Comparison of ENCODE assay signal across 16 cellular contexts in the genomic region with DNA sequence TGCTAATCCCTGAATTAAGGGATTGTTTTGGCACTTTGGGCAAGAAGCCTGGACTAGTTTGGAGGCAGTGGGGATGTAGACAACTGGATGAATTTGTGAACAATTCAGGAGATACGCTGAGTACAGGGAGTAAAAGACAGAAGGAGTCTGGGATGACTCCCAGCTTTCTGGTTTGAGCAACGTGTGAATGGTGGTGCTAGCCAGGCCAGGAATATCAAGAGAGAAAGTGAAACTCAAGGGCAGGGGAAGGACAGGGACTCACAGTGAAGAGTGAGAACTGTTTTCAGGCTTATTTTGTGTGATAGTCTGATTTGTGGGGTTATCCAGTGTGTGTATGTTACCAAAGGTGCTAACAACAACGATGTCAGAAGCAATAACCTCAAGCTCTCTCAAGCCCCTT. TPM values are rescaled to one million over a fixed set of nuclear protein-coding genes. Genes with fewer than 3 reads are reported as not detected.
DNase-seq lines count a peak whose midpoint lies in the region; ATAC-seq and TF ChIP-seq lines count a peak whose summit lies in the region.
"Had no signal": no experiment of that assay in that cellular context is flagged by ENCODE, and none has a peak within 500 bp of the region (broad histone marks: within the 10 kb centered on the region; RNA-seq: fewer than 3 reads in every experiment).

No MANE protein-coding gene starts in this region.

- H3K36me3 Mint-ChIP-seq in glutamatergic neuron (ENCODE audit: unreplicated experiment), result no peaks in the 10 kb centered on the region
- H3K36me3 Mint-ChIP-seq: activated naive CD4-positive, alpha-beta T cell treated with anti-CD3 and anti-CD28 coated beads, Interleukin-2, amount 10 ng/mL, durations not matched to agents 7 days and 5 days had no signal

- no peak overlapping the region for H3K4me3 Mint-ChIP-seq in glutamatergic neuron (ENCODE audit: unreplicated experiment)
- H3K4me3 Mint-ChIP-seq: activated CD4-positive, alpha-beta T cell treated with anti-CD3 and anti-CD28 coated beads, Interleukin-2, amount 10 ng/mL, durations not matched to agents 24 days and 14 days; activated naive CD4-positive, alpha-beta T cell treated with anti-CD3 and anti-CD28 coated beads, Interleukin-2, amount 10 ng/mL, durations not matched to agents 7 days and 5 days; CD4-positive, alpha-beta T cell had no signal

- no peaks in the 10 kb centered on the region for H3K9me2 ChIP-seq in SK-N-SH

- WGBS in heart left ventricle, 4 donors, result 24 to 34% (median 29%) methylated on average over 3 of the region's 3 CpGs
- WGBS in SK-N-SH (ENCODE audit: low lambda C conversion rate), result 20% methylated on average over 3 of the region's 3 CpGs
- WGBS in upper lobe of left lung, 2 donors, result 26 to 34% methylated on average over 3 of the region's 3 CpGs

- peaks cover 4% of the 10 kb centered on the region for H3F3A ChIP-seq in SK-N-SH (replicated peaks; ENCODE audit: insufficient read depth)

- peaks cover 1% of the 10 kb centered on the region for H3K9me3 Mint-ChIP-seq in glutamatergic neuron (ENCODE audit: unreplicated experiment)
- H3K9me3 Mint-ChIP-seq: activated CD4-positive, alpha-beta T cell treated with anti-CD3 and anti-CD28 coated beads, Interleukin-2, amount 10 ng/mL, durations not matched to agents 24 days and 14 days; activated naive CD4-positive, alpha-beta T cell treated with anti-CD3 and anti-CD28 coated beads, Interleukin-2, amount 10 ng/mL, durations not matched to agents 7 days and 5 days; CD4-positive, alpha-beta T cell had no signal

- peak overlapping the region; percentile 45 for H3K27ac Mint-ChIP-seq in glutamatergic neuron (ENCODE audit: unreplicated experiment)
- H3K27ac Mint-ChIP-seq: activated CD4-positive, alpha-beta T cell treated with anti-CD3 and anti-CD28 coated beads, Interleukin-2, amount 10 ng/mL, durations not matched to agents 24 days and 14 days; activated naive CD4-positive, alpha-beta T cell treated with anti-CD3 and anti-CD28 coated beads, Interleukin-2, amount 10 ng/mL, durations not matched to agents 7 days and 5 days; CD4-positive, alpha-beta T cell had no signal

- no peaks in the 10 kb centered on the region for H3K4me1 Mint-ChIP-seq in glutamatergic neuron (ENCODE audit: low read depth, unreplicated experiment)

- CTCF ChIA-PET in SK-N-SH (lab: Yijun Ruan, JAX), result interaction anchor here (0.6 to 27.5 kb wide), 44 partner anchors 11 to 734 kb away, joined by 3 to 751 read pairs (median 7); a partner anchor contains a TSS

- no peaks in the 10 kb centered on the region for H3K9me3 ChIP-seq in heart left ventricle
- H3K9me3 ChIP-seq in SK-N-SH, result no peaks in the 10 kb centered on the region
- no peaks in the 10 kb centered on the region for H3K9me3 ChIP-seq in upper lobe of left lung
- H3K9me3 ChIP-seq in left lung, result no peaks in the 10 kb centered on the region
- H3K9me3 ChIP-seq: esophagus muscularis mucosa had no signal

- no peaks in the 10 kb centered on the region for H3K79me2 ChIP-seq in SK-N-SH (ENCODE audit: insufficient read depth)

- H3K27me3 Mint-ChIP-seq in glutamatergic neuron (ENCODE audit: unreplicated experiment), result no peaks in the 10 kb centered on the region

- TF ChIP-seq CTCF in heart left ventricle (IDR thresholded peaks at IDR 0.05) (no peak), SK-N-SH (IDR thresholded peaks at IDR 0.05) (no peak), glutamatergic neuron (IDR thresholded peaks at IDR 0.05; ENCODE audit: partially characterized antibody, unreplicated experiment) (no peak), upper lobe of left lung (IDR thresholded peaks at IDR 0.05) (no peak), left lung (IDR thresholded peaks at IDR 0.05) (no peak)

- H3K36me3 ChIP-seq in heart left ventricle (no peaks in the 10 kb centered on the region), SK-N-SH (replicated peaks in 1 of 2; ENCODE audit: control insufficient read depth in 1 of 2, insufficient read depth in 2 of 2, low read length in 1 of 2) (no peaks in the 10 kb centered on the region), upper lobe of left lung (no peaks in the 10 kb centered on the region), left lung (no peaks in the 10 kb centered on the region)
- H3K36me3 ChIP-seq: brain microvascular endothelial cell, esophagus muscularis mucosa had no signal

- POLR2A ChIA-PET in SK-N-SH (lab: Yijun Ruan, JAX), result interaction anchor here (1.3 to 1.4 kb wide), 2 partner anchors 70 to 117 kb away, joined by 4 to 5 read pairs; no protein-coding TSS in a partner anchor

- peaks cover 0 to 30% (median 12%) of the 10 kb centered on the region in 12 donors for H3K4me1 ChIP-seq in heart left ventricle
- peaks cover 0 to 17% of the 10 kb centered on the region in 2 experiments; a peak in 1 of 4 replicates for H3K4me1 ChIP-seq in SK-N-SH (ENCODE audit: control insufficient read depth in 1 of 2, insufficient read depth in 2 of 2, low read depth in 1 of 2, low read length in 1 of 2)
- H3K4me1 ChIP-seq in upper lobe of left lung, result peaks cover 27 to 46% (median 41%) of the 10 kb centered on the region in 4 donors
- H3K4me1 ChIP-seq in left lung, result peaks cover 14 to 39% of the 10 kb centered on the region in 2 donors

- peak overlapping the region; percentile 60 for H3K4me2 ChIP-seq in SK-N-SH

- peak overlapping the region; percentile 73; the same call in 1 of the 2 replicates for H2AFZ ChIP-seq in SK-N-SH (ENCODE audit: low read depth)

- intact Hi-C loops in Right ventricle myocardium inferior (cut with DNase I) (no loop called here), heart left ventricle (cut with DNase I) (loop anchor here in 5 of 10 donors (5.0 to 10.0 kb wide), 4 partner anchors 70 to 310 kb away; no protein-coding TSS in a partner anchor), left lung (cut with DNase I) (loop anchor here in 1 of 2 donors (10.0 kb wide), 1 partner anchor 120 kb away; no protein-coding TSS in a partner anchor)

- H3K27me3 ChIP-seq in heart left ventricle (peaks cover 0 to 3% (median 0%) of the 10 kb centered on the region in 9 donors), SK-N-SH (ENCODE audit: insufficient read depth) (no peaks in the 10 kb centered on the region), upper lobe of left lung (no peaks in the 10 kb centered on the region), left lung (no peaks in the 10 kb centered on the region)
- H3K27me3 ChIP-seq: esophagus muscularis mucosa had no signal

- no peak overlapping the region for H3K9ac ChIP-seq in SK-N-SH

- TF ChIP-seq POLR2A in heart left ventricle (IDR thresholded peaks at IDR 0.05) (no peak), upper lobe of left lung (IDR thresholded peaks at IDR 0.05) (no peak)

- TF ChIP-seq RAD21 in SK-N-SH (IDR thresholded peaks at IDR 0.05; ENCODE audit: low read length), result no peak

- no peaks in the 10 kb centered on the region for H4K20me1 ChIP-seq in SK-N-SH (ENCODE audit: insufficient read depth)

- H3K27ac ChIP-seq in heart left ventricle, result no peak overlapping the region
- no peak overlapping the region for H3K27ac ChIP-seq in SK-N-SH (ENCODE audit: low read depth in 2 of 2, low read length in 1 of 2)
- peak overlapping the region; percentile 2 to 81 (median 47) for H3K27ac ChIP-seq in upper lobe of left lung
- no peak overlapping the region for H3K27ac ChIP-seq in left lung
- H3K27ac ChIP-seq: brain microvascular endothelial cell had no signal

- DNase-seq in Right ventricle myocardium inferior (ENCODE audit: missing footprints), result no peak
- DNase-seq in heart left ventricle, result no peak
- no peak for DNase-seq in SK-N-SH
- DNase-seq in glutamatergic neuron, result no peak
- DNase-seq in upper lobe of left lung, result no peak
- no peak for DNase-seq in left lung
- DNase-seq in stimulated activated CD4-positive, alpha-beta T cell treated with anti-CD3 and anti-CD28 coated beads, Interleukin-2, amount 100 ng/mL, for 24 hours, result no peak
- DNase-seq: SIG-M5 had no signal

- no peak for TF ChIP-seq EP300 in SK-N-SH (IDR thresholded peaks at IDR 0.05; ENCODE audit: borderline replicate concordance in 1 of 2, low read depth in 1 of 2, low read length in 1 of 2)
- no peak for TF ChIP-seq EP300 in upper lobe of left lung (IDR thresholded peaks at IDR 0.05)

- ATAC-seq in Right ventricle myocardium inferior (peak; percentile 33), heart left ventricle (no peak), upper lobe of left lung (ENCODE audit: low FRiP score in 2 of 2) (no peak), left lung (no peak), HG02885 (IDR thresholded peaks at IDR 0.05; ENCODE audit: poor library complexity, unreplicated experiment) (no peak)

- H3K4me3 ChIP-seq in heart left ventricle, result no peak overlapping the region
- peak overlapping the region in 1 of 2 experiments; percentile 42; a peak in 2 of 4 replicates for H3K4me3 ChIP-seq in SK-N-SH (ENCODE audit: low read depth in 2 of 2, low read length in 1 of 2)
- no peak overlapping the region for H3K4me3 ChIP-seq in upper lobe of left lung
- no peak overlapping the region for H3K4me3 ChIP-seq in left lung
- H3K4me3 ChIP-seq: esophagus muscularis mucosa had no signal

RNA-seq across cellular contexts. Expression of a gene that starts 15.9 kb away (rescaled TPM):
- total RNA-seq in Right ventricle myocardium inferior, result not detected
- total RNA-seq in heart left ventricle, result under 1 TPM in 2 of 9 donors, not detected in 7; 0.08 to 0.31 TPM
- not detected for polyA plus RNA-seq in heart left ventricle
- polyA plus RNA-seq in SK-N-SH (2012; rRNA removed), result not detected in 2 replicates
- not detected in 2 replicates for polyA plus RNA-seq in SK-N-SH (2012; cell fraction: cytosol; rRNA removed)
- not detected in 2 replicates for polyA plus RNA-seq in SK-N-SH (2012; cell fraction: nucleus; rRNA removed)
- total RNA-seq in glutamatergic neuron (ENCODE audit: unreplicated experiment), result not detected
- 1 to 10 TPM in 4 of 6 donors, under 1 TPM in 1, not detected in 1; 0.59 to 7.3 (median 3.0) TPM for total RNA-seq in upper lobe of left lung
- 1 to 10 TPM; 1.2 to 2.3 TPM for total RNA-seq in left lung
- total RNA-seq: activated CD4-positive, alpha-beta T cell treated with anti-CD3 and anti-CD28 coated beads, Interleukin-2, amount 10 ng/mL, durations not matched to agents 24 days and 14 days; CD4-positive, alpha-beta T cell; myocyte; pulmonary artery endothelial cell had no signal

RNA-seq across cellular contexts. Expression of a gene that starts 24.6 kb away (rescaled TPM):
- total RNA-seq in Right ventricle myocardium inferior, result 39.7 TPM
- total RNA-seq in heart left ventricle, result 10 to 100 TPM; 26.6 to 76.0 (median 59.1) TPM
- polyA plus RNA-seq in heart left ventricle, result 100 to 1,000 TPM in 1 of 2 donors, 10 to 100 TPM in 1; 27.1 to 103 TPM
- polyA plus RNA-seq in SK-N-SH (2012; rRNA removed), result 212 and 308 TPM in 2 replicates
- 158 and 172 TPM in 2 replicates for polyA plus RNA-seq in SK-N-SH (2012; cell fraction: cytosol; rRNA removed)
- 372 and 424 TPM in 2 replicates for polyA plus RNA-seq in SK-N-SH (2012; cell fraction: nucleus; rRNA removed)
- total RNA-seq in glutamatergic neuron (ENCODE audit: unreplicated experiment), result 221 TPM
- total RNA-seq in upper lobe of left lung, result 100 to 1,000 TPM; 120 to 236 (median 179) TPM
- 100 to 1,000 TPM; 131 to 228 TPM for total RNA-seq in left lung

Comparison
In these comparisons a context has a peak if more than half of its experiments do, and no peak if none do; other contexts are left out.
1. H3K27ac ChIP-seq: peak in upper lobe of left lung (4 of 4); none in heart left ventricle (0 of 12), SK-N-SH (0 of 2) and left lung (0 of 2).